25 cellular contexts compared by ENCODE assay signal in the genomic region with DNA sequence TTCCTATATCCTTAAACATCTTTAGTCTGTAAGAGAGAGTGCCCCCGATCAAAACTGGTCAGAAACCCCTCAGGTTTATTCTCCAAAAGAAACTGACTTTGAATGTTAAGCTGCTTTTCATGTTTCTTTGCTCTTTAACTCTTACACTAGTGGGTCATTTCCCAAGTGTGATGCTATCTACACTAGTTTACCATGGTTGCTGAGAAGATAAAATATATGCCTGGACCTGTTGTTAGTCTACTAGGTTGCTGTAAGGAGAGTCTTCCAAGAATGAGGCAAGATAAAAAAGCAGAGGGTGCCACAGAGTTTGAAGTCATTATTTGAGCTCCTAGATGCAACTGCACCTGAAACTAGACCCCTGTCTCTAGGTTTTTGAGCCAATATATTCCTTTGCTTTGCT. TPM values are rescaled to one million over a fixed set of nuclear protein-coding genes. Genes with fewer than 3 reads are reported as not detected.
DNase-seq lines count a peak whose midpoint lies in the region; ATAC-seq, FAIRE-seq and TF ChIP-seq lines count a peak whose summit lies in the region.
"Had no signal": no experiment of that assay in that cellular context is flagged by ENCODE, and none has a peak within 500 bp of the region (broad histone marks: within the 10 kb centered on the region; RNA-seq: fewer than 3 reads in every experiment).

No MANE protein-coding gene starts in this region.

- BruUV-seq in K562 (replicated peaks; lab: Mats Ljungman, UMichigan) (no TSS peak), PC-9 (replicated peaks; lab: Mats Ljungman, UMichigan) (no TSS peak)

- H3K9me3 Mint-ChIP-seq in activated T-cell treated with anti-CD3 and anti-CD28 coated beads, Interleukin-2, amount 50 U/mL, for 24 hours, result no peaks in the 10 kb centered on the region
- H3K9me3 Mint-ChIP-seq: HFFc6 had no signal

- H3K79me2 ChIP-seq in K562 (ENCODE audit: control insufficient read depth, insufficient read depth, low read length) (no peaks in the 10 kb centered on the region), PC-9 (ENCODE audit: low read depth) (peaks cover 7% of the 10 kb centered on the region; the same call in 1 of the 2 replicates)

- no peak for TF ChIP-seq EP300 in K562 (IDR thresholded peaks at IDR 0.05; ENCODE audit: low read length)

- H3K4me3 Mint-ChIP-seq in activated T-cell treated with anti-CD3 and anti-CD28 coated beads, Interleukin-2, amount 50 U/mL, for 24 hours, result no peak overlapping the region
- H3K4me3 Mint-ChIP-seq in T-helper 17 cell, result no peak overlapping the region
- H3K4me3 Mint-ChIP-seq: CD4-positive, alpha-beta memory T cell; HFFc6 had no signal

- no peak overlapping the region for H3K9ac ChIP-seq in K562 (ENCODE audit: insufficient read depth in 1 of 2, low read depth in 2 of 2, low read length in 2 of 2)

- ATAC-seq in T-helper 17 cell (no peak), K562 (peak; percentile 58)
- ATAC-seq: A549 had no signal

- H3K4me2 ChIP-seq in K562 (ENCODE audit: insufficient read depth, low read length) (peak overlapping the region; percentile 9; the same call in 1 of the 2 replicates), PC-9 (no peak overlapping the region)
- H3K4me2 ChIP-seq: A549 had no signal

- TF ChIP-seq CTCF in K562 (IDR thresholded peaks at IDR 0.05 in 2 of 3, conservative IDR thresholded peaks at IDR 0.05 in 1 of 3; ENCODE audit: insufficient read depth in 2 of 3, low read depth in 1 of 3, low read length in 3 of 3) (no peak), PC-9 (conservative IDR thresholded peaks at IDR 0.05) (no peak), left ventricle myocardium inferior (IDR thresholded peaks at IDR 0.05; ENCODE audit: borderline replicate concordance) (no peak)

- TF ChIP-seq RAD21 in K562 (CRISPR knock-in tag; conservative IDR thresholded peaks at IDR 0.05 in 1 of 2, IDR thresholded peaks at IDR 0.05 in 1 of 2), result no peak

- H3K27ac ChIP-seq in K562 (ENCODE audit: extremely low read depth, low read depth, low read length) (peak overlapping the region; percentile 32; the same call in 2 of the 3 replicates), PC-9 (no peak overlapping the region), left ventricle myocardium inferior (replicated peaks) (no peak overlapping the region)
- H3K27ac ChIP-seq: A549 had no signal

- CTCF ChIA-PET in K562 (lab: Yijun Ruan, JAX; ENCODE audit: low intra/inter-chr PET ratio), result no interaction called here
- CTCF ChIA-PET in PC-9 (lab: Charles Lee), result no interaction called here

- no peak for TF ChIP-seq POLR2A in K562 (conservative IDR thresholded peaks at IDR 0.05)

- H3K27ac Mint-ChIP-seq in activated T-cell treated with anti-CD3 and anti-CD28 coated beads, Interleukin-2, amount 50 U/mL, for 24 hours, result peak overlapping the region; percentile 10
- H3K27ac Mint-ChIP-seq in T-helper 17 cell, result peak overlapping the region; percentile 2
- H3K27ac Mint-ChIP-seq: HFFc6 had no signal

- intact Hi-C loops in K562 (cut with micrococcal nuclease), result loop anchor here (5.0 kb wide), 1 partner anchor 38 kb away; no protein-coding TSS in a partner anchor
- intact Hi-C loops in PC-9 (cut with micrococcal nuclease; ENCODE audit: unreplicated experiment), result no loop called here
- intact Hi-C loops in left ventricle myocardium inferior (cut with micrococcal nuclease), result no loop called here

- H3K9me2 ChIP-seq in PC-9 (ENCODE audit: insufficient read depth), result no peaks in the 10 kb centered on the region

- DNase-seq in activated T-cell treated with anti-CD3 and anti-CD28 coated beads, Interleukin-2, amount 50 U/mL, for 24 hours, result no peak
- DNase-seq in activated T-cell treated with anti-CD3 and anti-CD28 coated beads for 4 hours (no peak), T-helper 17 cell (no peak), K562 (ENCODE audit: extremely low read depth in 1 of 4, low spot score in 3 of 4) (peak in 2 of 4 experiments; percentile 21 to 26), PC-9 (no peak), left ventricle myocardium inferior (no peak), cerebellar cortex (ENCODE audit: low spot score) (no peak)
- DNase-seq: 8988T; ACHN; AML-193; C1 segment of cervical spinal cord; Calu3; CD4-positive, alpha-beta memory T cell; DMS53; DMS79 treated with DMSO at 0.1 percent for 48 hours; GF-D8; GOT3; HFFc6 had no signal

- peaks cover 5% of the 10 kb centered on the region for H3K9me1 ChIP-seq in K562 (ENCODE audit: control insufficient read depth, insufficient read depth, low read length)

- no peaks in the 10 kb centered on the region for H3K4me1 Mint-ChIP-seq in activated T-cell treated with anti-CD3 and anti-CD28 coated beads, Interleukin-2, amount 50 U/mL, for 24 hours (ENCODE audit: low read depth)
- peaks cover 9% of the 10 kb centered on the region for H3K4me1 Mint-ChIP-seq in T-helper 17 cell

- 0 out of 2 replicates have a peak, but pooled peaks cover 11% of the 10 kb centered on the region for H3F3A ChIP-seq in PC-9 (ENCODE audit: insufficient read depth, low read depth)

- H2AFZ ChIP-seq in K562 (ENCODE audit: low read depth, low read length), result no peak overlapping the region
- no peak overlapping the region for H2AFZ ChIP-seq in PC-9

- H3K4me3 ChIP-seq in K562, result no peak overlapping the region
- H3K4me3 ChIP-seq in PC-9, result no peak overlapping the region
- no peak overlapping the region for H3K4me3 ChIP-seq in left ventricle myocardium inferior
- H3K4me3 ChIP-seq: A549, HAP-1 had no signal

- H3K36me3 Mint-ChIP-seq in activated T-cell treated with anti-CD3 and anti-CD28 coated beads, Interleukin-2, amount 50 U/mL, for 24 hours (ENCODE audit: low read depth), result peaks cover 24% of the 10 kb centered on the region
- peaks cover 2% of the 10 kb centered on the region for H3K36me3 Mint-ChIP-seq in T-helper 17 cell (ENCODE audit: low read depth)

- H3K27me3 Mint-ChIP-seq in activated T-cell treated with anti-CD3 and anti-CD28 coated beads, Interleukin-2, amount 50 U/mL, for 24 hours, result no peaks in the 10 kb centered on the region
- no peaks in the 10 kb centered on the region for H3K27me3 Mint-ChIP-seq in T-helper 17 cell
- H3K27me3 Mint-ChIP-seq: CD4-positive, alpha-beta memory T cell had no signal

- H3K9me3 ChIP-seq in T-helper 17 cell (ENCODE audit: control insufficient read depth, low read length, poor library complexity, severe bottlenecking), result no peaks in the 10 kb centered on the region
- H3K9me3 ChIP-seq in K562 (replicated peaks; ENCODE audit: control insufficient read depth, insufficient read depth, low read depth, low read length), result no peaks in the 10 kb centered on the region
- no peaks in the 10 kb centered on the region for H3K9me3 ChIP-seq in PC-9 (ENCODE audit: insufficient read depth, low read depth)
- H3K9me3 ChIP-seq in left ventricle myocardium inferior (replicated peaks), result no peaks in the 10 kb centered on the region
- H3K9me3 ChIP-seq: A549, HAP-1 had no signal

- H3K27me3 ChIP-seq in K562 (ENCODE audit: control insufficient read depth in 2 of 2, insufficient read depth in 2 of 2, low read length in 2 of 2), result no peaks in the 10 kb centered on the region
- no peaks in the 10 kb centered on the region for H3K27me3 ChIP-seq in PC-9 (ENCODE audit: insufficient read depth, low read depth)
- H3K27me3 ChIP-seq in left ventricle myocardium inferior (ENCODE audit: low read depth), result no peaks in the 10 kb centered on the region

- peak; percentile 23 for FAIRE-seq in K562 (lab: Jason Lieb, UNC)
- FAIRE-seq: A549, GM12891, GM18507, H54 had no signal

- WGBS in K562 (ENCODE audit: insufficient coverage, low coverage, missing lambda C conversion rate), result 0% methylated on average over 1 of the region's 1 CpG

- H3K4me1 ChIP-seq in K562 (replicated peaks in 1 of 2; ENCODE audit: control insufficient read depth in 2 of 2, insufficient read depth in 2 of 2, low read length in 2 of 2) (peaks cover 13 to 17% of the 10 kb centered on the region in 2 experiments; a peak in 4 of 5 replicates), PC-9 (replicated peaks; ENCODE audit: insufficient read depth) (no peaks in the 10 kb centered on the region), left ventricle myocardium inferior (no peaks in the 10 kb centered on the region)
- H3K4me1 ChIP-seq: A549, HAP-1 had no signal

- H4K20me1 ChIP-seq in K562 (replicated peaks; ENCODE audit: control insufficient read depth, insufficient read depth, low read length), result peaks cover 4% of the 10 kb centered on the region; the same call in 1 of the 2 replicates
- peaks cover 51% of the 10 kb centered on the region for H4K20me1 ChIP-seq in PC-9 (ENCODE audit: insufficient read depth)

- POLR2A ChIA-PET in K562 (lab: Yijun Ruan, JAX), result interaction anchor here (0.8 to 3.1 kb wide), 2 partner anchors 10 to 24 kb away, joined by 3 to 40 read pairs; partner anchors contain the start of gene ZKSCAN2
- POLR2A ChIA-PET in PC-9 (lab: Charles Lee; ENCODE audit: unreplicated experiment), result no interaction called here

- H3K36me3 ChIP-seq in K562 (ENCODE audit: control insufficient read depth, insufficient read depth, low read length) (peaks cover 4% of the 10 kb centered on the region; the same call in 1 of the 3 replicates), PC-9 (ENCODE audit: low read depth) (no peaks in the 10 kb centered on the region), left ventricle myocardium inferior (peaks cover 3% of the 10 kb centered on the region)
- H3K36me3 ChIP-seq: HAP-1 had no signal

- in situ Hi-C loops in K562 (cut with MboI), result no loop called here

RNA-seq across cellular contexts. Expression of gene ZKSCAN2, which starts 12.2 kb away (rescaled TPM):
- 1 to 10 TPM; 3.8 to 5.3 TPM for total RNA-seq in T-helper 17 cell
- total RNA-seq in K562 (2011; cell fraction: chromatin; rRNA removed; ENCODE audit: low replicate concordance), result 13.7 and 18.9 TPM in 2 replicates
- total RNA-seq in K562 (2011; cell fraction: nucleolus; rRNA removed), result 10.3 and 12.2 TPM in 2 replicates
- 11.8 and 13.6 TPM in 2 replicates for total RNA-seq in K562 (2011; cell fraction: nucleoplasm; rRNA removed)
- total RNA-seq in K562 (2014; rRNA removed), result 3.6 and 4.9 TPM in 2 replicates
- total RNA-seq in K562 (2014; rRNA removed; fragmentation: Illumina TruSeq; extraction: Trizol), result 6.0 and 6.9 TPM in 2 replicates
- total RNA-seq in K562 (2015; rRNA removed; fragmentation: Illumina TruSeq; extraction: Trizol), result 6.7 and 6.8 TPM in 2 replicates
- total RNA-seq in K562 (2021), result 8.9 and 9.5 TPM in 2 replicates
- 2.7 and 4.2 TPM in 2 replicates for polyA plus RNA-seq in K562 (2011; rRNA removed)
- 2.2 and 2.3 TPM in 2 replicates for polyA plus RNA-seq in K562 (2011; cell fraction: cytosol; rRNA removed)
- 4.0 and 4.6 TPM in 2 replicates for polyA plus RNA-seq in K562 (2011; cell fraction: nucleus; rRNA removed)
- 3.0 and 3.4 TPM in 2 replicates for polyA plus RNA-seq in K562 (2012)
- 5.4 and 5.8 TPM in 2 replicates for polyA plus RNA-seq in K562 (2014; fragmentation: Illumina TruSeq; extraction: Trizol)
- polyA plus RNA-seq in K562 (2014; fragmentation: Nextera tagmentation; extraction: Ambion mirVana), result 1 to 10 TPM; 1.3 to 1.9 TPM
- 3.0 and 3.4 TPM in 2 replicates for polyA plus RNA-seq in K562 (2014; rRNA removed)
- 14.0 and 14.5 TPM in 2 replicates for polyA minus RNA-seq in K562 (2011; rRNA and poly(A)+ RNA removed)
- polyA minus RNA-seq in K562 (2011; cell fraction: cytosol; rRNA and poly(A)+ RNA removed), result 7.1 and 8.5 TPM in 2 replicates
- polyA minus RNA-seq in K562 (2011; cell fraction: nucleus; rRNA and poly(A)+ RNA removed), result 7.4 and 13.3 TPM in 2 replicates
- total RNA-seq in PC-9 (2021), result 4.5 and 6.5 TPM in 2 replicates
- total RNA-seq in left ventricle myocardium inferior, result 4.4 TPM

RNA-seq across cellular contexts. Expression of gene AQP8, which starts 53.1 kb away (rescaled TPM):
- total RNA-seq in T-helper 17 cell (under 1 TPM in 1 of 2 donors, not detected in 1; 0.52 TPM), K562 (2014; rRNA removed) (not detected in 2 replicates), K562 (2014; rRNA removed; fragmentation: Illumina TruSeq; extraction: Trizol) (not detected in 2 replicates), K562 (2015; rRNA removed; fragmentation: Illumina TruSeq; extraction: Trizol) (not detected in 2 replicates), K562 (2021) (not detected in 2 replicates), PC-9 (2021) (not detected in 2 replicates), left ventricle myocardium inferior (not detected)
- not detected in 2 replicates for total RNA-seq in K562 (2011; cell fraction: chromatin; rRNA removed; ENCODE audit: low replicate concordance)
- not detected in 2 replicates for total RNA-seq in K562 (2011; cell fraction: nucleolus; rRNA removed)
- not detected in 2 replicates for total RNA-seq in K562 (2011; cell fraction: nucleoplasm; rRNA removed)
- polyA plus RNA-seq in K562 (2011; rRNA removed) (not detected in 2 replicates), K562 (2014; fragmentation: Illumina TruSeq; extraction: Trizol) (not detected in 2 replicates), K562 (2014; fragmentation: Nextera tagmentation; extraction: Ambion mirVana) (not detected), K562 (2014; rRNA removed) (not detected in 2 replicates)
- polyA plus RNA-seq in K562 (2011; cell fraction: cytosol; rRNA removed), result not detected in 2 replicates
- not detected in 2 replicates for polyA plus RNA-seq in K562 (2011; cell fraction: nucleus; rRNA removed)
- 0.10 TPM in 1 of 2 replicates, not detected in the other for polyA plus RNA-seq in K562 (2012)
- not detected in 2 replicates for polyA minus RNA-seq in K562 (2011; rRNA and poly(A)+ RNA removed)
- not detected in 2 replicates for polyA minus RNA-seq in K562 (2011; cell fraction: cytosol; rRNA and poly(A)+ RNA removed)
- polyA minus RNA-seq in K562 (2011; cell fraction: nucleus; rRNA and poly(A)+ RNA removed), result not detected in 2 replicates
- total RNA-seq: Calu3; CD4-positive, alpha-beta memory T cell; Daoy; HFFc6 had no signal
- polyA plus RNA-seq: A549; BJ; CD4-positive, alpha-beta memory T cell had no signal
